Comparison of ENCODE assay signal across 23 cellular contexts in genomic region chr15:99749386-99749785, GRCh38. TPM values are rescaled to one million over a fixed set of nuclear protein-coding genes. Genes with fewer than 3 reads are reported as not detected.
A peak's percentile ranks its signal among the peaks of the same experiment; 100 is the strongest.
DNase-seq lines count a peak whose midpoint lies in the region; ATAC-seq and TF ChIP-seq lines count a peak whose summit lies in the region.
"Had no signal": no experiment of that assay in that cellular context is flagged by ENCODE, and none has a peak within 500 bp of the region (broad histone marks: within the 10 kb centered on the region; RNA-seq: fewer than 3 reads in every experiment).

No MANE protein-coding gene starts in this region.

- TF ChIP-seq CTCF in heart right ventricle (IDR thresholded peaks at IDR 0.05) (no peak), RWPE2 (IDR thresholded peaks at IDR 0.05; ENCODE audit: poor library complexity, severe bottlenecking) (no peak), fibroblast of the aortic adventitia (IDR thresholded peaks at IDR 0.05; ENCODE audit: insufficient read depth, low read length) (no peak), transverse colon (IDR thresholded peaks at IDR 0.05) (no peak)

- H3K27me3 ChIP-seq in heart right ventricle: no peaks in the 10 kb centered on the region
- H3K27me3 ChIP-seq in RWPE2 (ENCODE audit: insufficient read depth, poor library complexity, severe bottlenecking): no peaks in the 10 kb centered on the region
- H3K27me3 ChIP-seq in transverse colon: no peaks in the 10 kb centered on the region
- H3K27me3 ChIP-seq: ascending aorta had no signal

- DNase-seq in heart right ventricle (peak in 1 of 2 donors; percentile 42), cardiac septum (ENCODE audit: low spot score) (no peak), RWPE2 (ENCODE audit: low spot score) (no peak), fibroblast of the aortic adventitia (ENCODE audit: low read depth) (peak; percentile 21), transverse colon (peak; percentile 33), 8988T (no peak)
- no peak for DNase-seq in activated CD8-positive, alpha-beta memory T cell treated with anti-CD3 and anti-CD28 coated beads, Interleukin-2, amount 10 ng/mL, durations not matched to agents 7 days and 5 days
- DNase-seq in activated CD4-positive, alpha-beta memory T cell treated with anti-CD3 and anti-CD28 coated beads, Interleukin-2, amount 10 ng/mL, durations not matched to agents 7 days and 5 days: no peak
- DNase-seq: activated CD4-positive, alpha-beta T cell treated with anti-CD3 and anti-CD28 coated beads for 48 hours; activated naive CD4-positive, alpha-beta T cell; activated T-cell treated with anti-CD3 and anti-CD28 coated beads for 4 hours; CD4-positive, alpha-beta T cell; DMS79; endodermal cell; foreskin keratinocyte; GOT3; NCI-H1105; NCI-H2171 treated with DMSO at 0.1 percent for 48 hours; NCI-H82; occipital lobe; T1000 had no signal

- no peak overlapping the region for H3K4me3 Mint-ChIP-seq in activated CD8-positive, alpha-beta memory T cell treated with anti-CD3 and anti-CD28 coated beads, Interleukin-2, amount 10 ng/mL, durations not matched to agents 7 days and 5 days
- H3K4me3 Mint-ChIP-seq in activated CD4-positive, alpha-beta memory T cell treated with anti-CD3 and anti-CD28 coated beads, Interleukin-2, amount 10 ng/mL, durations not matched to agents 7 days and 5 days: no peak overlapping the region
- H3K4me3 Mint-ChIP-seq: CD4-positive, alpha-beta T cell; endodermal cell had no signal

- no peaks in the 10 kb centered on the region for H3K36me3 ChIP-seq in heart right ventricle
- no peaks in the 10 kb centered on the region for H3K36me3 ChIP-seq in RWPE2 (ENCODE audit: low read depth)
- no peaks in the 10 kb centered on the region for H3K36me3 ChIP-seq in transverse colon
- H3K36me3 ChIP-seq: ascending aorta had no signal

- H3K9me3 ChIP-seq in heart right ventricle: no peaks in the 10 kb centered on the region
- H3K9me3 ChIP-seq in RWPE2 (ENCODE audit: severe bottlenecking): no peaks in the 10 kb centered on the region
- no peaks in the 10 kb centered on the region for H3K9me3 ChIP-seq in transverse colon
- H3K9me3 ChIP-seq: ascending aorta had no signal

- CTCF ChIA-PET in activated CD8-positive, alpha-beta memory T cell treated with anti-CD3 and anti-CD28 coated beads, Interleukin-2, amount 10 ng/mL, durations not matched to agents 7 days and 5 days (lab: Charles Lee): no interaction called here
- CTCF ChIA-PET in activated CD4-positive, alpha-beta memory T cell treated with anti-CD3 and anti-CD28 coated beads, Interleukin-2, amount 10 ng/mL, durations not matched to agents 7 days and 5 days (lab: Charles Lee): no interaction called here

- no peaks in the 10 kb centered on the region for H3K36me3 Mint-ChIP-seq in activated CD8-positive, alpha-beta memory T cell treated with anti-CD3 and anti-CD28 coated beads, Interleukin-2, amount 10 ng/mL, durations not matched to agents 7 days and 5 days
- no peaks in the 10 kb centered on the region for H3K36me3 Mint-ChIP-seq in activated CD4-positive, alpha-beta memory T cell treated with anti-CD3 and anti-CD28 coated beads, Interleukin-2, amount 10 ng/mL, durations not matched to agents 7 days and 5 days (ENCODE audit: low read depth)

- WGBS in heart right ventricle, 2 donors: 63 to 73% methylated on average over 6 of the region's 6 CpGs
- WGBS in transverse colon (ENCODE audit: low coverage in 1 of 2), 2 donors: 54 to 83% methylated on average over 1 to 6 of the region's 6 CpGs

- TF ChIP-seq EP300 in transverse colon (IDR thresholded peaks at IDR 0.05; ENCODE audit: low read depth): no peak

- intact Hi-C loops in heart right ventricle (cut with DNase I) (no loop called here), cardiac septum (cut with DNase I) (no loop called here), transverse colon (cut with DNase I; ENCODE audit: low total_unique reads) (no loop called here)

- H3K4me1 ChIP-seq in heart right ventricle (peaks cover 0 to 16% (median 4%) of the 10 kb centered on the region in 9 donors), RWPE2 (ENCODE audit: insufficient read depth, poor library complexity, severe bottlenecking) (no peaks in the 10 kb centered on the region), transverse colon (no peaks in the 10 kb centered on the region)
- H3K4me1 ChIP-seq: ascending aorta, foreskin keratinocyte had no signal

- no peak overlapping the region for H3K27ac Mint-ChIP-seq in activated CD8-positive, alpha-beta memory T cell treated with anti-CD3 and anti-CD28 coated beads, Interleukin-2, amount 10 ng/mL, durations not matched to agents 7 days and 5 days
- no peak overlapping the region for H3K27ac Mint-ChIP-seq in activated CD4-positive, alpha-beta memory T cell treated with anti-CD3 and anti-CD28 coated beads, Interleukin-2, amount 10 ng/mL, durations not matched to agents 7 days and 5 days
- H3K27ac Mint-ChIP-seq: CD4-positive, alpha-beta T cell; endodermal cell had no signal

- POLR2A ChIA-PET in activated CD4-positive, alpha-beta memory T cell treated with anti-CD3 and anti-CD28 coated beads, Interleukin-2, amount 10 ng/mL, durations not matched to agents 7 days and 5 days (lab: Charles Lee): no interaction called here

- in situ Hi-C loops in transverse colon (cut with MboI; ENCODE audit: low pct_ligation_motif_present in 1 of 4, low pct_unique_long_range_greater_than_20kb in 1 of 4, low sequenced_read_pairs in 3 of 4): no loop called here

- TF ChIP-seq POLR2A in transverse colon (IDR thresholded peaks at IDR 0.05): no peak

- H3K9me3 Mint-ChIP-seq in activated CD8-positive, alpha-beta memory T cell treated with anti-CD3 and anti-CD28 coated beads, Interleukin-2, amount 10 ng/mL, durations not matched to agents 7 days and 5 days (ENCODE audit: low read depth): no peaks in the 10 kb centered on the region
- no peaks in the 10 kb centered on the region for H3K9me3 Mint-ChIP-seq in activated CD4-positive, alpha-beta memory T cell treated with anti-CD3 and anti-CD28 coated beads, Interleukin-2, amount 10 ng/mL, durations not matched to agents 7 days and 5 days
- H3K9me3 Mint-ChIP-seq: CD4-positive, alpha-beta T cell had no signal

- no peaks in the 10 kb centered on the region for H3K4me1 Mint-ChIP-seq in activated CD8-positive, alpha-beta memory T cell treated with anti-CD3 and anti-CD28 coated beads, Interleukin-2, amount 10 ng/mL, durations not matched to agents 7 days and 5 days
- no peaks in the 10 kb centered on the region for H3K4me1 Mint-ChIP-seq in activated CD4-positive, alpha-beta memory T cell treated with anti-CD3 and anti-CD28 coated beads, Interleukin-2, amount 10 ng/mL, durations not matched to agents 7 days and 5 days

- H3K27ac ChIP-seq in heart right ventricle: peak overlapping the region in 3 of 10 donors; percentile 12 to 56 (median 45)
- H3K27ac ChIP-seq in RWPE2 (ENCODE audit: poor library complexity, severe bottlenecking): no peak overlapping the region
- no peak overlapping the region for H3K27ac ChIP-seq in transverse colon
- H3K27ac ChIP-seq: ascending aorta, foreskin keratinocyte had no signal

- H3K27me3 Mint-ChIP-seq in activated CD8-positive, alpha-beta memory T cell treated with anti-CD3 and anti-CD28 coated beads, Interleukin-2, amount 10 ng/mL, durations not matched to agents 7 days and 5 days: peaks cover 6% of the 10 kb centered on the region
- peaks cover 2% of the 10 kb centered on the region for H3K27me3 Mint-ChIP-seq in activated CD4-positive, alpha-beta memory T cell treated with anti-CD3 and anti-CD28 coated beads, Interleukin-2, amount 10 ng/mL, durations not matched to agents 7 days and 5 days
- H3K27me3 Mint-ChIP-seq: CD4-positive, alpha-beta T cell had no signal

- H3K4me3 ChIP-seq in heart right ventricle (no peak overlapping the region), RWPE2 (ENCODE audit: severe bottlenecking) (no peak overlapping the region), fibroblast of the aortic adventitia (ENCODE audit: low read depth, low read length) (no peak overlapping the region), transverse colon (no peak overlapping the region)
- H3K4me3 ChIP-seq: ascending aorta had no signal

- peak in 7 of 8 donors; percentile 40 to 79 (median 60) for ATAC-seq in heart right ventricle
- peak; percentile 20; the same call in 1 of the 3 replicates for ATAC-seq in RWPE2 (ENCODE audit: low read depth)
- ATAC-seq in activated CD8-positive, alpha-beta memory T cell treated with anti-CD3 and anti-CD28 coated beads, Interleukin-2, amount 10 ng/mL, durations not matched to agents 7 days and 5 days: no peak
- ATAC-seq: foreskin keratinocyte, SK-N-SH treated with all-trans-retinoic acid at 6 μM for 48 hours had no signal

RNA-seq across cellular contexts. Expression of gene LYSMD4, which starts 16.1 kb away (rescaled TPM):
- total RNA-seq in heart right ventricle (10 to 100 TPM in 8 of 10 donors, 1 to 10 TPM in 2; 7.0 to 13.4 (median 11.9) TPM), cardiac septum (12.7 TPM), fibroblast of the aortic adventitia (ENCODE audit: low replicate concordance) (2.6 and 9.0 TPM in 2 replicates), transverse colon (10 to 100 TPM in 3 of 4 donors, 1 to 10 TPM in 1; 1.5 to 19.2 (median 15.5) TPM)
- polyA plus RNA-seq in heart right ventricle: 10 to 100 TPM in 1 of 2 donors, 1 to 10 TPM in 1; 6.4 to 16.7 TPM
- 1 to 10 TPM; 8.3 to 8.5 TPM for total RNA-seq in activated CD8-positive, alpha-beta memory T cell treated with anti-CD3 and anti-CD28 coated beads, Interleukin-2, amount 10 ng/mL, durations not matched to agents 7 days and 5 days
- 10 to 100 TPM; 10.7 to 10.9 TPM for total RNA-seq in activated CD4-positive, alpha-beta memory T cell treated with anti-CD3 and anti-CD28 coated beads, Interleukin-2, amount 10 ng/mL, durations not matched to agents 7 days and 5 days
- total RNA-seq: ascending aorta had no signal

Comparison
In these comparisons a context has a peak if more than half of its experiments do, and no peak if none do; other contexts are left out.
1. DNase-seq: peak in fibroblast of the aortic adventitia (single experiment) and transverse colon (single experiment); none in cardiac septum (single experiment), RWPE2 (single experiment), activated CD8-positive, alpha-beta memory T cell treated with anti-CD3 and anti-CD28 coated beads, Interleukin-2, amount 10 ng/mL, durations not matched to agents 7 days and 5 days (single experiment), activated CD4-positive, alpha-beta memory T cell treated with anti-CD3 and anti-CD28 coated beads, Interleukin-2, amount 10 ng/mL, durations not matched to agents 7 days and 5 days (single experiment) and 8988T (single experiment).